In the genomic region with DNA sequence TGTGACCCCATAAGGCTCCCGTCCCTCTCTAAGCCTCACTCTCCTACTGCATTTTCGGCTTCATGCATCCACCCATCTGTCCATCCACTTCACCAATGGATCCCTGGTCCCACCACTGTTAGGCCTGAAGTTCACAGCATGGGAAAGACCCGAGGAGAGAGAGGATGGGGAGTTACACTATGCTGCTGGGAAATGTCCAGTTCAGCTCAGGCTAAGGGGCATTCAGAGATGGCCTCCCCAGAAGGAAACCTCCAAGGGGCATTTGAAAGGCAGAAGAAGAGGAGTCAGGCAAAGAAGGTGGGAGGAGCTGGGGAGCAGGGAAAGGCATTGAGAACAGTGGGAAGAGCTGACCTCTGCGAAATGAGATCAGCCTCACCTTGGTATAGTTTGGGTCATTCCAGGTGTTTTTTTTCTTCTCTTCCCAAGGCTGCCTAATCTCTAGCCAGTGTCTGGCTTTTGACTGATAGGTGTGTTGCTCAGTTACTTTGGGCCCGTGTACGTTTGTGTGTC, we compare ENCODE assay signal across 23 cellular contexts. TPM values are rescaled to one million over a fixed set of nuclear protein-coding genes. Genes with fewer than 3 reads are reported as not detected.
DNase-seq lines count a peak whose midpoint lies in the region; ATAC-seq, FAIRE-seq and TF ChIP-seq lines count a peak whose summit lies in the region.
"Had no signal": no experiment of that assay in that cellular context is flagged by ENCODE, and none has a peak within 500 bp of the region (broad histone marks: within the 10 kb centered on the region; RNA-seq: fewer than 3 reads in every experiment).

No MANE protein-coding gene starts in this region.

- H2AFZ ChIP-seq in HCT116 (ENCODE audit: low read depth, low read length, poor library complexity, severe bottlenecking) (no peak overlapping the region), osteoblast (ENCODE audit: low read length) (no peak overlapping the region)

- ATAC-seq in HCT116 (no peak; the same call in 1 of the 2 replicates), body of pancreas (peak; percentile 72), pancreas (peak; percentile 69 to 88 (median 78))
- ATAC-seq: HepG2, Right ventricle myocardium inferior had no signal

- H3K27ac ChIP-seq in HCT116 (ENCODE audit: low read depth, low read length) (no peak overlapping the region), body of pancreas (peak overlapping the region in 1 of 4 donors; percentile 16), pancreas (no peak overlapping the region), osteoblast (ENCODE audit: low read depth, low read length) (no peak overlapping the region)
- H3K27ac ChIP-seq: 22Rv1, C4-2B, SJSA1 had no signal

- H3K79me2 ChIP-seq in HCT116 (ENCODE audit: insufficient read depth, low read length) (no peaks in the 10 kb centered on the region), osteoblast (ENCODE audit: insufficient read depth, low read length) (no peaks in the 10 kb centered on the region)

- no peaks in the 10 kb centered on the region for H3K9me3 ChIP-seq in HCT116 (ENCODE audit: control insufficient read depth in 1 of 2, insufficient read depth in 1 of 2, low read depth in 1 of 2, low read length in 2 of 2)
- no peaks in the 10 kb centered on the region for H3K9me3 ChIP-seq in body of pancreas
- H3K9me3 ChIP-seq in pancreas: no peaks in the 10 kb centered on the region
- no peaks in the 10 kb centered on the region for H3K9me3 ChIP-seq in osteoblast (ENCODE audit: low read depth, low read length)
- H3K9me3 ChIP-seq: SJSA1 had no signal

- TF ChIP-seq CTCF in HCT116 (IDR thresholded peaks at IDR 0.05 in 2 of 3, conservative IDR thresholded peaks at IDR 0.05 in 1 of 3; ENCODE audit: borderline replicate concordance in 1 of 3, insufficient read depth in 1 of 3, low read depth in 2 of 3, low read length in 2 of 3) (no peak), body of pancreas (IDR thresholded peaks at IDR 0.05) (no peak), pancreas (IDR thresholded peaks at IDR 0.05) (no peak), osteoblast (IDR thresholded peaks at IDR 0.05; ENCODE audit: extremely low read depth, low read depth, low read length) (no peak)

- H3K27me3 ChIP-seq in HCT116 (ENCODE audit: insufficient read depth, low read length): no peaks in the 10 kb centered on the region
- no peaks in the 10 kb centered on the region for H3K27me3 ChIP-seq in body of pancreas
- no peaks in the 10 kb centered on the region for H3K27me3 ChIP-seq in pancreas
- peaks cover 2% of the 10 kb centered on the region for H3K27me3 ChIP-seq in osteoblast (ENCODE audit: insufficient read depth, low read length)

- H3K36me3 ChIP-seq in HCT116 (ENCODE audit: control insufficient read depth in 1 of 2, insufficient read depth in 2 of 2, low read length in 2 of 2): no peaks in the 10 kb centered on the region
- H3K36me3 ChIP-seq in body of pancreas (replicated peaks in 1 of 2; ENCODE audit: insufficient read depth in 1 of 2, low read depth in 2 of 2): no peaks in the 10 kb centered on the region
- H3K36me3 ChIP-seq in pancreas: no peaks in the 10 kb centered on the region
- H3K36me3 ChIP-seq in osteoblast (ENCODE audit: insufficient read depth, low read length): no peaks in the 10 kb centered on the region
- H3K36me3 ChIP-seq: SJSA1 had no signal

- H3K4me2 ChIP-seq in HCT116 (ENCODE audit: low read length) (no peak overlapping the region), osteoblast (ENCODE audit: insufficient read depth, low read length) (no peak overlapping the region)

- FAIRE-seq in pancreas (lab: Jason Lieb, UNC): no peak
- FAIRE-seq: D721Med, HepG2 had no signal

- POLR2A ChIA-PET in HCT116 (lab: Charles Lee): interaction anchor here (0.6 kb wide), 1 partner anchor 281 kb away, joined by 3 read pairs; no protein-coding TSS in a partner anchor

- H3K4me1 ChIP-seq in HCT116 (ENCODE audit: control insufficient read depth in 1 of 2, insufficient read depth in 2 of 2, low read length in 2 of 2) (no peaks in the 10 kb centered on the region), body of pancreas (peaks cover 20% of the 10 kb centered on the region), pancreas (peaks cover 0 to 4% (median 3%) of the 10 kb centered on the region in 3 donors), osteoblast (ENCODE audit: insufficient read depth, low read length) (no peaks in the 10 kb centered on the region)
- H3K4me1 ChIP-seq: SJSA1 had no signal

- intact Hi-C loops in HCT116 (cut with micrococcal nuclease): no loop called here
- intact Hi-C loops in body of pancreas (cut with DNase I): no loop called here
- intact Hi-C loops in pancreas (cut with DNase I): no loop called here

- H4K20me1 ChIP-seq in HCT116 (ENCODE audit: insufficient read depth) (no peaks in the 10 kb centered on the region), osteoblast (ENCODE audit: insufficient read depth, low read length) (no peaks in the 10 kb centered on the region)

- no TSS peak for BruUV-seq in HCT116 (replicated peaks; lab: Mats Ljungman, UMichigan)

- peak; percentile 38 for DNase-seq in DMS 273 (lab: John Stamatoyannopoulos, UW; ENCODE audit: unreplicated experiment)
- DNase-seq in DMS 273 treated with DMSO at 0.1 percent for 48 hours (lab: John Stamatoyannopoulos, UW): no peak
- DNase-seq in HCT116 (ENCODE audit: low read depth, low spot score): no peak
- DNase-seq in body of pancreas: no peak
- no peak for DNase-seq in pancreas
- no peak for DNase-seq in osteoblast (ENCODE audit: insufficient read length, low spot score, missing footprints)
- DNase-seq in GM03348 (ENCODE audit: low spot score): no peak
- DNase-seq in erythroblast (lab: John Stamatoyannopoulos, UW): no peak
- DNase-seq: DMS79, H9, KG1, NCI-H1105 treated with DMSO at 0.1 percent for 48 hours, NCI-H2029 treated with DMSO at 0.1 percent for 48 hours, NCI-H345, NCI-H524, NCI-H774 had no signal

- no peak for TF ChIP-seq RAD21 in HCT116 (IDR thresholded peaks at IDR 0.05; ENCODE audit: low read depth)

- 51 to 52% methylated on average over 6 of the region's 6 CpGs for WGBS in body of pancreas, 2 donors
- 58 to 59% methylated on average over 6 of the region's 6 CpGs for WGBS in pancreas, 2 donors

- H3K9ac ChIP-seq in HCT116 (ENCODE audit: low read length): no peak overlapping the region

- RAD21 ChIA-PET in HCT116 (lab: Charles Lee; ENCODE audit: low non-redundant PET in 1 of 2, low total read pairs in 2 of 2, uncharacterized antibody in 2 of 2, unreplicated experiment in 2 of 2): no interaction called here

- H3K4me3 ChIP-seq in HCT116 (replicated peaks in 1 of 2; ENCODE audit: low read depth in 1 of 2, low read length in 2 of 2) (no peak overlapping the region), body of pancreas (no peak overlapping the region), pancreas (no peak overlapping the region), osteoblast (ENCODE audit: insufficient read depth, low read length) (no peak overlapping the region)
- H3K4me3 ChIP-seq: SJSA1 had no signal

- no peaks in the 10 kb centered on the region for H3K9me2 ChIP-seq in HCT116 (ENCODE audit: insufficient read depth)

- TF ChIP-seq POLR2A in HCT116 (IDR thresholded peaks at IDR 0.05; ENCODE audit: borderline replicate concordance, extremely low read depth, insufficient read depth, insufficient read length): peak; percentile 54
- no peak for TF ChIP-seq POLR2A in body of pancreas (IDR thresholded peaks at IDR 0.05)
- no peak for TF ChIP-seq POLR2A in erythroblast (IDR thresholded peaks at IDR 0.05; ENCODE audit: low read length)

- CTCF ChIA-PET in HCT116 (lab: Charles Lee): no interaction called here

TF ChIP-seq in HCT116, 20 proteins besides CTCF, POLR2A, EP300 and RAD21 (continues in another document):
- TF ChIP-seq EZH2phosphoT487 (IDR thresholded peaks at IDR 0.05; ENCODE audit: borderline replicate concordance): no peak
- TF ChIP-seq, protein P1, sequence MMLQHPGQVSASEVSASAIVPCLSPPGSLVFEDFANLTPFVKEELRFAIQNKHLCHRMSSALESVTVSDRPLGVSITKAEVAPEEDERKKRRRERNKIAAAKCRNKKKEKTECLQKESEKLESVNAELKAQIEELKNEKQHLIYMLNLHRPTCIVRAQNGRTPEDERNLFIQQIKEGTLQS (IDR thresholded peaks at IDR 0.05): no peak
- no peak for TF ChIP-seq ELF1 (IDR thresholded peaks at IDR 0.05; ENCODE audit: borderline replicate concordance, low read depth)
- TF ChIP-seq SIN3A (IDR thresholded peaks at IDR 0.05; ENCODE audit: low read depth): no peak
- TF ChIP-seq, protein P2, sequence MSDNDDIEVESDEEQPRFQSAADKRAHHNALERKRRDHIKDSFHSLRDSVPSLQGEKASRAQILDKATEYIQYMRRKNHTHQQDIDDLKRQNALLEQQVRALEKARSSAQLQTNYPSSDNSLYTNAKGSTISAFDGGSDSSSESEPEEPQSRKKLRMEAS (IDR thresholded peaks at IDR 0.05): no peak
- TF ChIP-seq TCF7L2 (IDR thresholded peaks at IDR 0.05; ENCODE audit: borderline replicate concordance, extremely low read depth, insufficient read depth, insufficient read length): no peak

RNA-seq across cellular contexts. Expression of gene DRC7, which starts 11.7 kb away (rescaled TPM):
- 0.91 TPM for total RNA-seq in HCT116 (2021; ENCODE audit: unreplicated experiment)
- 0.56 and 1.9 TPM in 2 replicates for polyA plus RNA-seq in HCT116 (2012)
- 1 to 10 TPM in 1 of 2 donors, not detected in 1; 1.3 TPM for total RNA-seq in body of pancreas
- 1 to 10 TPM in 1 of 6 donors, under 1 TPM in 5; 0.28 to 2.4 (median 0.61) TPM for total RNA-seq in pancreas
- 1 to 10 TPM; 1.5 to 2.0 TPM for polyA plus RNA-seq in pancreas
- total RNA-seq in osteoblast: not detected in 2 replicates
- total RNA-seq: Right ventricle myocardium inferior, SJSA1 had no signal

RNA-seq across cellular contexts. Expression of gene ADGRG3, which starts 14.8 kb away (rescaled TPM):
- not detected for total RNA-seq in HCT116 (2021; ENCODE audit: unreplicated experiment)
- 0.12 TPM in 1 of 2 replicates, not detected in the other for polyA plus RNA-seq in HCT116 (2012)
- 1 to 10 TPM; 2.0 to 6.0 TPM for total RNA-seq in body of pancreas
- total RNA-seq in pancreas: under 1 TPM; 0.14 to 0.73 (median 0.34) TPM
- under 1 TPM; 0.80 to 0.84 TPM for polyA plus RNA-seq in pancreas
- not detected in 2 replicates for total RNA-seq in osteoblast
- total RNA-seq: OCI-LY7, SJSA1 had no signal

RNA-seq across cellular contexts. Expression of gene KATNB1, which starts 52.7 kb away (rescaled TPM):
- 32.2 TPM for total RNA-seq in HCT116 (2021; ENCODE audit: unreplicated experiment)
- 31.0 and 31.3 TPM in 2 replicates for polyA plus RNA-seq in HCT116 (2012)
- total RNA-seq in body of pancreas: 10 to 100 TPM; 13.7 to 14.2 TPM
- total RNA-seq in pancreas: 10 to 100 TPM in 4 of 6 donors, 1 to 10 TPM in 2; 7.8 to 14.5 (median 11.0) TPM
- 10 to 100 TPM; 14.1 to 17.0 TPM for polyA plus RNA-seq in pancreas
- total RNA-seq in osteoblast: 17.7 and 24.6 TPM in 2 replicates

RNA-seq across cellular contexts. Expression of gene ADGRG1, which starts 54.4 kb away (rescaled TPM):
- total RNA-seq in HCT116 (2021; ENCODE audit: unreplicated experiment): 36.4 TPM
- 62.7 and 64.5 TPM in 2 replicates for polyA plus RNA-seq in HCT116 (2012)
- total RNA-seq in body of pancreas: 10 to 100 TPM; 53.7 to 61.6 TPM
- 100 to 1,000 TPM in 1 of 6 donors, 10 to 100 TPM in 5; 51.3 to 102 (median 94.0) TPM for total RNA-seq in pancreas
- 10 to 100 TPM; 36.4 to 47.6 TPM for polyA plus RNA-seq in pancreas
- 0.29 and 0.72 TPM in 2 replicates for total RNA-seq in osteoblast
- total RNA-seq: OCI-LY7 had no signal
